ENCODE assay signal across 10 cellular contexts in genomic region chr3:196127308-196128040, GRCh38. TPM values are rescaled to one million over a fixed set of nuclear protein-coding genes. Genes with fewer than 3 reads are reported as not detected.
DNase-seq lines count a peak whose midpoint lies in the region; ATAC-seq and TF ChIP-seq lines count a peak whose summit lies in the region.
"Had no signal": no experiment of that assay in that cellular context is flagged by ENCODE, and none has a peak within 500 bp of the region (broad histone marks: within the 10 kb centered on the region; RNA-seq: fewer than 3 reads in every experiment).

No MANE protein-coding gene starts in this region.

- no peak overlapping the region for H2BK15ac ChIP-seq in mesenchymal stem cell (ENCODE audit: low read depth, poor library complexity, severe bottlenecking)

- no peak overlapping the region for H2BK120ac ChIP-seq in mesenchymal stem cell (ENCODE audit: low read depth, low read length)

- ATAC-seq in HG03460 (IDR thresholded peaks at IDR 0.05; ENCODE audit: unreplicated experiment), result peak; percentile 55
- ATAC-seq in activated T-helper 17 cell treated with anti-CD3 and anti-CD28 coated beads, Interleukin-2, amount 50 U/mL, for 72 hours (replicated peaks), result peak; percentile 78
- peak; percentile 39 for ATAC-seq in left lung
- ATAC-seq in aorta (ENCODE audit: low FRiP score), result no peak

- H3K4me2 ChIP-seq in mesenchymal stem cell (ENCODE audit: low read length, poor library complexity, severe bottlenecking), result no peak overlapping the region

- WGBS in mesenchymal stem cell, result 58% methylated on average over 12 of the region's 12 CpGs
- WGBS in aorta, 2 donors, result 67 to 72% methylated on average over 12 of the region's 12 CpGs

- peak; percentile 4 to 46 (median 23) for DNase-seq in CD4-positive, alpha-beta memory T cell
- DNase-seq in left lung (no peak), mesenchymal stem cell (no peak), aorta (no peak), glomerular visceral epithelial cell (ENCODE audit: extremely low spot score) (no peak), DMS79 (lab: John Stamatoyannopoulos, UW) (no peak)
- DNase-seq: NCI-H1417 had no signal

- H3K9ac ChIP-seq in mesenchymal stem cell (ENCODE audit: low read length), result no peak overlapping the region

- peak overlapping the region; percentile 32 for H3K27ac ChIP-seq in CD4-positive, alpha-beta memory T cell (ENCODE audit: low read depth, low read length)
- H3K27ac ChIP-seq in left lung (no peak overlapping the region), mesenchymal stem cell (ENCODE audit: low read length, poor library complexity, severe bottlenecking) (no peak overlapping the region), aorta (ENCODE audit: low read depth in 1 of 2, low read length in 2 of 2) (no peak overlapping the region)
- H3K27ac ChIP-seq: coronary artery had no signal

- H3K14ac ChIP-seq in mesenchymal stem cell (ENCODE audit: low read length in 2 of 2), result no peak overlapping the region

- H2BK12ac ChIP-seq in mesenchymal stem cell (ENCODE audit: low read length in 2 of 2), result no peak overlapping the region

- no peak overlapping the region for H4K91ac ChIP-seq in mesenchymal stem cell (ENCODE audit: low read length)

- no peak overlapping the region for H3K18ac ChIP-seq in mesenchymal stem cell (ENCODE audit: low read depth in 1 of 2, low read length in 2 of 2)

- no peak overlapping the region for H2AFZ ChIP-seq in mesenchymal stem cell (ENCODE audit: low read depth, low read length)

- no peaks in the 10 kb centered on the region for H3K27me3 ChIP-seq in CD4-positive, alpha-beta memory T cell (ENCODE audit: insufficient read depth, low read length)
- no peaks in the 10 kb centered on the region for H3K27me3 ChIP-seq in left lung
- H3K27me3 ChIP-seq in mesenchymal stem cell (ENCODE audit: control insufficient read depth in 1 of 2, insufficient read depth in 1 of 2, low read length in 2 of 2), result peaks cover 0 to 38% of the 10 kb centered on the region in 2 experiments
- no peaks in the 10 kb centered on the region for H3K27me3 ChIP-seq in aorta (ENCODE audit: control insufficient read depth in 1 of 2, insufficient read depth in 2 of 2, low read length in 1 of 2)

- intact Hi-C loops in CD4-positive, alpha-beta memory T cell (cut with micrococcal nuclease), result no loop called here
- intact Hi-C loops in left lung (cut with DNase I) (no loop called here), aorta (cut with DNase I) (no loop called here)

- H2AK5ac ChIP-seq in mesenchymal stem cell (ENCODE audit: low read length, severe bottlenecking), result no peak overlapping the region

- POLR2A ChIA-PET in CD4-positive, alpha-beta memory T cell (lab: Charles Lee; ENCODE audit: partially characterized antibody), result interaction anchor here (0.6 to 2.8 kb wide), 5 partner anchors 45 to 814 kb away, joined by 3 to 11 read pairs (median 4); no protein-coding TSS in a partner anchor

- peak overlapping the region; percentile 47 to 91 (median 87) for H3K27ac Mint-ChIP-seq in CD4-positive, alpha-beta memory T cell
- H3K27ac Mint-ChIP-seq in activated T-helper 17 cell treated with anti-CD3 and anti-CD28 coated beads, Interleukin-2, amount 50 U/mL, for 72 hours, result peak overlapping the region; percentile 26

- no peaks in the 10 kb centered on the region for H3K9me3 ChIP-seq in CD4-positive, alpha-beta memory T cell (ENCODE audit: control insufficient read depth in 1 of 2, low read length in 2 of 2)
- H3K9me3 ChIP-seq in left lung (no peaks in the 10 kb centered on the region), mesenchymal stem cell (ENCODE audit: control insufficient read depth, low read length) (no peaks in the 10 kb centered on the region), aorta (ENCODE audit: control insufficient read depth, low read length) (no peaks in the 10 kb centered on the region)

- CTCF ChIA-PET in CD4-positive, alpha-beta memory T cell (lab: Charles Lee; ENCODE audit: partially characterized antibody), result interaction anchor here (0.8 to 1.7 kb wide), 4 partner anchors 10 to 69 kb away, joined by 3 to 7 read pairs (median 5); no protein-coding TSS in a partner anchor

- no peak overlapping the region for H3K4me3 ChIP-seq in CD4-positive, alpha-beta memory T cell (ENCODE audit: low read length in 2 of 2)
- H3K4me3 ChIP-seq in left lung (no peak overlapping the region), mesenchymal stem cell (ENCODE audit: insufficient read depth in 1 of 2, low read depth in 1 of 2, low read length in 2 of 2) (no peak overlapping the region), aorta (ENCODE audit: low read length in 2 of 2) (no peak overlapping the region)
- H3K4me3 ChIP-seq: coronary artery had no signal

- peaks cover 15% of the 10 kb centered on the region for H3K4me1 ChIP-seq in CD4-positive, alpha-beta memory T cell (ENCODE audit: insufficient read depth, low read length)
- H3K4me1 ChIP-seq in left lung (peaks cover 0 to 16% of the 10 kb centered on the region in 2 donors), mesenchymal stem cell (ENCODE audit: control insufficient read depth, insufficient read depth, low read depth, low read length) (peaks cover 2% of the 10 kb centered on the region), aorta (ENCODE audit: control insufficient read depth in 1 of 2, insufficient read depth in 2 of 2, low read length in 2 of 2) (no peaks in the 10 kb centered on the region)

- no peak for TF ChIP-seq CTCF in left lung (IDR thresholded peaks at IDR 0.05)

- no peaks in the 10 kb centered on the region for H3K27me3 Mint-ChIP-seq in CD4-positive, alpha-beta memory T cell
- H3K27me3 Mint-ChIP-seq in activated T-helper 17 cell treated with anti-CD3 and anti-CD28 coated beads, Interleukin-2, amount 50 U/mL, for 72 hours, result no peaks in the 10 kb centered on the region

- H3K79me1 ChIP-seq in mesenchymal stem cell (replicated peaks; ENCODE audit: low read length, poor library complexity, severe bottlenecking), result no peaks in the 10 kb centered on the region

- H3K4me3 Mint-ChIP-seq in CD4-positive, alpha-beta memory T cell, result peak overlapping the region in 7 of 8 donors; percentile 32 to 79 (median 57)
- peak overlapping the region; percentile 50 for H3K4me3 Mint-ChIP-seq in activated T-helper 17 cell treated with anti-CD3 and anti-CD28 coated beads, Interleukin-2, amount 50 U/mL, for 72 hours

- no peaks in the 10 kb centered on the region for H3K36me3 Mint-ChIP-seq in CD4-positive, alpha-beta memory T cell
- no peaks in the 10 kb centered on the region for H3K36me3 Mint-ChIP-seq in activated T-helper 17 cell treated with anti-CD3 and anti-CD28 coated beads, Interleukin-2, amount 50 U/mL, for 72 hours (ENCODE audit: low read depth)

- H3K36me3 ChIP-seq in CD4-positive, alpha-beta memory T cell (ENCODE audit: insufficient read depth, low read length), result no peaks in the 10 kb centered on the region
- no peaks in the 10 kb centered on the region for H3K36me3 ChIP-seq in left lung
- H3K36me3 ChIP-seq in mesenchymal stem cell (ENCODE audit: control insufficient read depth in 1 of 2, insufficient read depth in 2 of 2, low read depth in 1 of 2, low read length in 2 of 2), result no peaks in the 10 kb centered on the region
- no peaks in the 10 kb centered on the region for H3K36me3 ChIP-seq in aorta (ENCODE audit: control insufficient read depth in 1 of 2, insufficient read depth in 2 of 2, low read length in 1 of 2)

- no peak overlapping the region for H2BK5ac ChIP-seq in mesenchymal stem cell (ENCODE audit: low read depth, low read length, poor library complexity, severe bottlenecking)

- H3K9me3 Mint-ChIP-seq in CD4-positive, alpha-beta memory T cell, result no peaks in the 10 kb centered on the region
- H3K9me3 Mint-ChIP-seq in activated T-helper 17 cell treated with anti-CD3 and anti-CD28 coated beads, Interleukin-2, amount 50 U/mL, for 72 hours, result no peaks in the 10 kb centered on the region

- peaks cover 14 to 33% (median 22%) of the 10 kb centered on the region in 4 donors for H3K4me1 Mint-ChIP-seq in CD4-positive, alpha-beta memory T cell
- H3K4me1 Mint-ChIP-seq in activated T-helper 17 cell treated with anti-CD3 and anti-CD28 coated beads, Interleukin-2, amount 50 U/mL, for 72 hours, result peaks cover 10% of the 10 kb centered on the region

- no peak overlapping the region for H4K8ac ChIP-seq in mesenchymal stem cell (ENCODE audit: low read length)

- no peak overlapping the region for H3K23ac ChIP-seq in mesenchymal stem cell (ENCODE audit: low read length in 2 of 2)

- no peak overlapping the region for H3K4ac ChIP-seq in mesenchymal stem cell (ENCODE audit: low read depth in 1 of 2, low read length in 2 of 2)

RNA-seq across cellular contexts. Expression of gene TFRC, which starts 45.6 kb away (rescaled TPM):
- 10 to 100 TPM; 63.2 to 73.1 TPM for total RNA-seq in CD4-positive, alpha-beta memory T cell
- polyA plus RNA-seq in CD4-positive, alpha-beta memory T cell, result 10 to 100 TPM; 21.7 to 38.3 TPM
- total RNA-seq in activated T-helper 17 cell treated with anti-CD3 and anti-CD28 coated beads, Interleukin-2, amount 50 U/mL, for 72 hours, result 100 to 1,000 TPM; 376 to 800 TPM
- total RNA-seq in left lung, result 100 to 1,000 TPM; 190 to 327 TPM
- 34.8 TPM for polyA plus RNA-seq in mesenchymal stem cell (2013, experiment 1 of 2)
- polyA plus RNA-seq in mesenchymal stem cell (2013, experiment 2 of 2), result 37.0 TPM
- total RNA-seq in aorta, result 100 to 1,000 TPM in 1 of 2 donors, 10 to 100 TPM in 1; 81.8 to 141 TPM
- polyA plus RNA-seq in aorta, result 10 to 100 TPM; 19.5 to 23.7 TPM

Comparison
In these comparisons a context has a peak if more than half of its experiments do, and no peak if none do; other contexts are left out.
1. DNase-seq: peak in CD4-positive, alpha-beta memory T cell (5 of 5); none in left lung (0 of 2), mesenchymal stem cell (single experiment), aorta (0 of 2), glomerular visceral epithelial cell (single experiment) and DMS79 (single experiment).